In the genomic region with DNA sequence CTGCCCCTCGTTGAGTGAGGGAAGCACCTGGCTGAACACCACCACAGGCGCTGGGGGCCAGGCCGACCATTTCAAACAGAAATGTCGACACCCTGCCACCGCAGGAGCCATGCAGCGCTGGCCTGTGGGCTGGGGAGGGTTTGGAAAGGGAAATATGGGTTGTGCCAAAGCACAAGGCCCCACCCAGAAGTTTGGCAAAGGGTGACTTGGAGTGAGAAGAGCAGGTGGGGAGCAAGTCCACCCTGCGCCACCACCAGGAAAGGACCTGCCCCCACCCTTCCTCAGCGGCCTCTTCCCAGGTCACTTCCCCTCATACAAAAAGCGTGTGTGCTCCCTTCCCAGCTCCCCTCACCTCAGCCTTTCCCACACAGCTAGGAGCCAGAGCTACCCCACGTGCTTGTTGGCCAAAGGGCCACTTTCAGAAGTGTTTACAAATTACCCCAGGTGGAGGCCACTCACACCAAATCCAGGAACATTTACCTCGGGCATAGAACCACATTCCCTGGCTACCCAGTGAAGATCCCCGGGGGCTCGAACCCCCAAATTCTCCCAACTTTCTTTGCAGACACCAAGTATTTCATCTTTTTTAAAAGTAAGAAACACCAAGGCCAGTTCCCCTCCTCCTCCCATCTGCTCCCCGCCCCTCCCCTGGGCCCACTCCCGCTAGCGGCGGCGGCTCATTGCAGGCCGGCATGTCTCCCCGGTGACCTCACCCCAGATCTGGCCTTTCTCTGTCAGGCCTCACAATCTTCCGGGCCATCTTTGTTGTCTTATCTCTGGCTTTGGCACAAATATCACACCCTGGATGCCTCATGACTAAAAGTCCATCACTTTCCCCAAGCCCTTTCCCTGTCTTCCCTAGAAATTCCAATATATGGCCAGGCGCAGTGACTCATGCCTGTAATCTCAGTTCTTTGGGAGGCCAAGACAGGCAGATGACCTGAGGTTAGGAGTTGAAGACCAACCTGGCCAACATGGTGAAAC, we compare ENCODE assay signal across 11 cellular contexts. TPM values are rescaled to one million over a fixed set of nuclear protein-coding genes. Genes with fewer than 3 reads are reported as not detected.
A peak's percentile ranks its signal among the peaks of the same experiment; 100 is the strongest.
DNase-seq lines count a peak whose midpoint lies in the region; ATAC-seq and TF ChIP-seq lines count a peak whose summit lies in the region.
"Had no signal": no experiment of that assay in that cellular context is flagged by ENCODE, and none has a peak within 500 bp of the region (broad histone marks: within the 10 kb centered on the region; RNA-seq: fewer than 3 reads in every experiment).

No MANE protein-coding gene starts in this region.

- no peak overlapping the region for H3K4me3 Mint-ChIP-seq in stimulated activated naive CD8-positive, alpha-beta T cell treated with anti-CD3 and anti-CD28 coated beads, Interleukin-15, amount 100 ng/mL, for 72 hours

- H4K20me1 ChIP-seq in SK-N-SH (ENCODE audit: insufficient read depth) = no peaks in the 10 kb centered on the region

- H3K27me3 Mint-ChIP-seq in stimulated activated naive CD8-positive, alpha-beta T cell treated with anti-CD3 and anti-CD28 coated beads, Interleukin-15, amount 100 ng/mL, for 72 hours = no peaks in the 10 kb centered on the region

- no peaks in the 10 kb centered on the region for H3K9me2 ChIP-seq in SK-N-SH

- H3K27ac Mint-ChIP-seq in stimulated activated naive CD8-positive, alpha-beta T cell treated with anti-CD3 and anti-CD28 coated beads, Interleukin-15, amount 100 ng/mL, for 72 hours = peak overlapping the region in 1 of 2 donors; percentile 38

- in situ Hi-C loops in ACHN (cut with HindIII; ENCODE audit: low pct_ligation_motif_present, low pct_unique_long_range_greater_than_20kb, low sequenced_read_pairs) = no loop called here

- no peaks in the 10 kb centered on the region for H3K79me2 ChIP-seq in SK-N-SH (ENCODE audit: insufficient read depth)

- H3K4me1 ChIP-seq in SK-N-SH (ENCODE audit: control insufficient read depth in 1 of 2, insufficient read depth in 2 of 2, low read depth in 1 of 2, low read length in 1 of 2) = peaks cover 29 to 60% of the 10 kb centered on the region in 2 experiments; a peak in 3 of 4 replicates
- H3K4me1 ChIP-seq in right cardiac atrium (ENCODE audit: control insufficient read depth, insufficient read depth, low read length) = peaks cover 21% of the 10 kb centered on the region
- H3K4me1 ChIP-seq: pancreas had no signal

- 59% methylated on average over 22 of the region's 22 CpGs for WGBS in SK-N-SH (ENCODE audit: low lambda C conversion rate)
- 33% methylated on average over 22 of the region's 22 CpGs for WGBS in right cardiac atrium

- no peak for TF ChIP-seq CTCF in SK-N-SH (IDR thresholded peaks at IDR 0.05)

- peak in 1 of 2 donors; percentile 8 for ATAC-seq in right cardiac atrium
- no peak for ATAC-seq in stimulated activated naive CD8-positive, alpha-beta T cell treated with anti-CD3 and anti-CD28 coated beads, Interleukin-15, amount 100 ng/mL, for 72 hours
- ATAC-seq: pancreas had no signal

- intact Hi-C loops in right cardiac atrium (cut with DNase I) = loop anchor here in 3 of 4 donors (5.0 to 10.0 kb wide), 4 partner anchors 144 to 466 kb away; a partner anchor contains a TSS

- POLR2A ChIA-PET in SK-N-SH (lab: Yijun Ruan, JAX) = interaction anchor here (1.2 kb wide), 1 partner anchor 443 kb away, joined by 3 read pairs; no protein-coding TSS in a partner anchor

- peaks cover 7% of the 10 kb centered on the region for H3F3A ChIP-seq in SK-N-SH (replicated peaks; ENCODE audit: insufficient read depth)

- peak overlapping the region; percentile 56 for H3K4me2 ChIP-seq in SK-N-SH

- no peak overlapping the region for H3K9ac ChIP-seq in SK-N-SH

- DNase-seq in GM04503 (ENCODE audit: low read depth) = peak; percentile 34
- DNase-seq in SK-N-SH = peak; percentile 69
- peak; percentile 62 to 88 (median 87) for DNase-seq in right cardiac atrium
- DNase-seq in stimulated activated naive CD8-positive, alpha-beta T cell treated with anti-CD3 and anti-CD28 coated beads, Interleukin-15, amount 100 ng/mL, for 72 hours = no peak
- DNase-seq in ACHN = no peak
- no peak for DNase-seq in NCI-H2081 treated with DMSO at 0.1 percent for 48 hours (lab: John Stamatoyannopoulos, UW)
- no peak for DNase-seq in DMS79 treated with DMSO at 0.1 percent for 48 hours (lab: John Stamatoyannopoulos, UW)

- no peaks in the 10 kb centered on the region for H3K9me3 Mint-ChIP-seq in stimulated activated naive CD8-positive, alpha-beta T cell treated with anti-CD3 and anti-CD28 coated beads, Interleukin-15, amount 100 ng/mL, for 72 hours

- CTCF ChIA-PET in SK-N-SH (lab: Yijun Ruan, JAX) = interaction anchor here (0.9 to 5.4 kb wide), 4 partner anchors 8 to 144 kb away, joined by 3 to 60 read pairs (median 3); no protein-coding TSS in a partner anchor

- H3K9me3 ChIP-seq in SK-N-SH (no peaks in the 10 kb centered on the region), right cardiac atrium (ENCODE audit: control insufficient read depth, low read length) (no peaks in the 10 kb centered on the region)
- H3K9me3 ChIP-seq: pancreas, testis had no signal

- peak; percentile 36 to 94; a peak in 2 of 4 replicates for TF ChIP-seq EP300 in SK-N-SH (IDR thresholded peaks at IDR 0.05; ENCODE audit: borderline replicate concordance in 1 of 2, low read depth in 1 of 2, low read length in 1 of 2)

- H3K27me3 ChIP-seq in SK-N-SH (ENCODE audit: insufficient read depth) (no peaks in the 10 kb centered on the region), right cardiac atrium (ENCODE audit: control insufficient read depth, insufficient read depth) (no peaks in the 10 kb centered on the region)
- H3K27me3 ChIP-seq: pancreas, testis had no signal

- H3K4me3 ChIP-seq in SK-N-SH (ENCODE audit: low read depth in 2 of 2, low read length in 1 of 2) (no peak overlapping the region), right cardiac atrium (ENCODE audit: low read length) (no peak overlapping the region), skin epidermis (no peak overlapping the region)
- H3K4me3 ChIP-seq: pancreas, testis had no signal

- H3K27ac ChIP-seq in SK-N-SH (ENCODE audit: low read depth in 2 of 2, low read length in 1 of 2) (peak overlapping the region; percentile 14 to 21; a peak in 1 of 4 replicates), right cardiac atrium (ENCODE audit: low read length) (peak overlapping the region; percentile 43), skin epidermis (peak overlapping the region in 16 of 21 experiments; percentile 9 to 85 (median 69))
- H3K27ac ChIP-seq: pancreas had no signal

- no peak overlapping the region for H2AFZ ChIP-seq in SK-N-SH (ENCODE audit: low read depth)

- H3K36me3 ChIP-seq in SK-N-SH (replicated peaks in 1 of 2; ENCODE audit: control insufficient read depth in 1 of 2, insufficient read depth in 2 of 2, low read length in 1 of 2) = no peaks in the 10 kb centered on the region
- H3K36me3 ChIP-seq: pancreas had no signal

- H3K4me1 Mint-ChIP-seq in stimulated activated naive CD8-positive, alpha-beta T cell treated with anti-CD3 and anti-CD28 coated beads, Interleukin-15, amount 100 ng/mL, for 72 hours = peaks cover 67% of the 10 kb centered on the region

- TF ChIP-seq RAD21 in SK-N-SH (IDR thresholded peaks at IDR 0.05; ENCODE audit: low read length) = no peak

TF ChIP-seq in SK-N-SH, 30 proteins besides CTCF, POLR2A, EP300 and RAD21 (continues in another document):
- TF ChIP-seq YY1 (IDR thresholded peaks at IDR 0.05; ENCODE audit: low read depth) = no peak
- TF ChIP-seq SMC3 (IDR thresholded peaks at IDR 0.05; ENCODE audit: low read depth, low read length) = no peak
- TF ChIP-seq ELF1 (IDR thresholded peaks at IDR 0.05) = no peak; the same call in 1 of the 2 replicates
- TF ChIP-seq, protein P1, sequence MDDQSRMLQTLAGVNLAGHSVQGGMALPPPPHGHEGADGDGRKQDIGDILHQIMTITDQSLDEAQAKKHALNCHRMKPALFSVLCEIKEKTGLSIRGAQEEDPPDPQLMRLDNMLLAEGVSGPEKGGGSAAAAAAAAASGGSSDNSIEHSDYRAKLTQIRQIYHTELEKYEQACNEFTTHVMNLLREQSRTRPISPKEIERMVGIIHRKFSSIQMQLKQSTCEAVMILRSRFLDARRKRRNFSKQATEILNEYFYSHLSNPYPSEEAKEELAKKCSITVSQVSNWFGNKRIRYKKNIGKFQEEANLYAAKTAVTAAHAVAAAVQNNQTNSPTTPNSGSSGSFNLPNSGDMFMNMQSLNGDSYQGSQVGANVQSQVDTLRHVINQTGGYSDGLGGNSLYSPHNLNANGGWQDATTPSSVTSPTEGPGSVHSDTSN (IDR thresholded peaks at IDR 0.05) = peak; percentile 90
- TF ChIP-seq GABPA (IDR thresholded peaks at IDR 0.05; ENCODE audit: low read depth) = no peak
- TF ChIP-seq, protein P2, sequence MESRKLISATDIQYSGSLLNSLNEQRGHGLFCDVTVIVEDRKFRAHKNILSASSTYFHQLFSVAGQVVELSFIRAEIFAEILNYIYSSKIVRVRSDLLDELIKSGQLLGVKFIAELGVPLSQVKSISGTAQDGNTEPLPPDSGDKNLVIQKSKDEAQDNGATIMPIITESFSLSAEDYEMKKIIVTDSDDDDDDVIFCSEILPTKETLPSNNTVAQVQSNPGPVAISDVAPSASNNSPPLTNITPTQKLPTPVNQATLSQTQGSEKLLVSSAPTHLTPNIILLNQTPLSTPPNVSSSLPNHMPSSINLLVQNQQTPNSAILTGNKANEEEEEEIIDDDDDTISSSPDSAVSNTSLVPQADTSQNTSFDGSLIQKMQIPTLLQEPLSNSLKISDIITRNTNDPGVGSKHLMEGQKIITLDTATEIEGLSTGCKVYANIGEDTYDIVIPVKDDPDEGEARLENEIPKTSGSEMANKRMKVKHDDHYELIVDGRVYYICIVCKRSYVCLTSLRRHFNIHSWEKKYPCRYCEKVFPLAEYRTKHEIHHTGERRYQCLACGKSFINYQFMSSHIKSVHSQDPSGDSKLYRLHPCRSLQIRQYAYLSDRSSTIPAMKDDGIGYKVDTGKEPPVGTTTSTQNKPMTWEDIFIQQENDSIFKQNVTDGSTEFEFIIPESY (IDR thresholded peaks at IDR 0.05; ENCODE audit: borderline replicate concordance, low read depth) = 0 out of 2 replicates have a peak, but pooled peaks have one; percentile 78
- peak; percentile 81; the same call in 1 of the 2 replicates for TF ChIP-seq RCOR1 (IDR thresholded peaks at IDR 0.05; ENCODE audit: low read length)
- TF ChIP-seq, protein P3, sequence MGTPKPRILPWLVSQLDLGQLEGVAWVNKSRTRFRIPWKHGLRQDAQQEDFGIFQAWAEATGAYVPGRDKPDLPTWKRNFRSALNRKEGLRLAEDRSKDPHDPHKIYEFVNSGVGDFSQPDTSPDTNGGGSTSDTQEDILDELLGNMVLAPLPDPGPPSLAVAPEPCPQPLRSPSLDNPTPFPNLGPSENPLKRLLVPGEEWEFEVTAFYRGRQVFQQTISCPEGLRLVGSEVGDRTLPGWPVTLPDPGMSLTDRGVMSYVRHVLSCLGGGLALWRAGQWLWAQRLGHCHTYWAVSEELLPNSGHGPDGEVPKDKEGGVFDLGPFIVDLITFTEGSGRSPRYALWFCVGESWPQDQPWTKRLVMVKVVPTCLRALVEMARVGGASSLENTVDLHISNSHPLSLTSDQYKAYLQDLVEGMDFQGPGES (IDR thresholded peaks at IDR 0.05; ENCODE audit: low read depth, low read length) = no peak
- TF ChIP-seq TCF12 (IDR thresholded peaks at IDR 0.05) = peak; percentile 98

RNA-seq across cellular contexts. Expression of a gene that starts 20.5 kb away (rescaled TPM):
- polyA plus RNA-seq in SK-N-SH (2012; rRNA removed) = not detected in 2 replicates
- polyA plus RNA-seq in SK-N-SH (2012; cell fraction: cytosol; rRNA removed) = not detected in 2 replicates
- not detected in 2 replicates for polyA plus RNA-seq in SK-N-SH (2012; cell fraction: nucleus; rRNA removed)
- not detected for total RNA-seq in right cardiac atrium
- not detected for polyA plus RNA-seq in right cardiac atrium
- total RNA-seq: NCI-H460, testis had no signal

Comparison
In these comparisons a context has a peak if more than half of its experiments do, and no peak if none do; other contexts are left out.
1. DNase-seq: peak in GM04503 (single experiment), SK-N-SH (single experiment) and right cardiac atrium (3 of 3); none in stimulated activated naive CD8-positive, alpha-beta T cell treated with anti-CD3 and anti-CD28 coated beads, Interleukin-15, amount 100 ng/mL, for 72 hours (0 of 2), ACHN (single experiment), NCI-H2081 treated with DMSO at 0.1 percent for 48 hours (single experiment) and DMS79 treated with DMSO at 0.1 percent for 48 hours (single experiment).
2. H3K27ac ChIP-seq: peak in every context shown above with its lines; median percentile 69 in skin epidermis; 43 in right cardiac atrium; 18 in SK-N-SH.